In the genomic region with DNA sequence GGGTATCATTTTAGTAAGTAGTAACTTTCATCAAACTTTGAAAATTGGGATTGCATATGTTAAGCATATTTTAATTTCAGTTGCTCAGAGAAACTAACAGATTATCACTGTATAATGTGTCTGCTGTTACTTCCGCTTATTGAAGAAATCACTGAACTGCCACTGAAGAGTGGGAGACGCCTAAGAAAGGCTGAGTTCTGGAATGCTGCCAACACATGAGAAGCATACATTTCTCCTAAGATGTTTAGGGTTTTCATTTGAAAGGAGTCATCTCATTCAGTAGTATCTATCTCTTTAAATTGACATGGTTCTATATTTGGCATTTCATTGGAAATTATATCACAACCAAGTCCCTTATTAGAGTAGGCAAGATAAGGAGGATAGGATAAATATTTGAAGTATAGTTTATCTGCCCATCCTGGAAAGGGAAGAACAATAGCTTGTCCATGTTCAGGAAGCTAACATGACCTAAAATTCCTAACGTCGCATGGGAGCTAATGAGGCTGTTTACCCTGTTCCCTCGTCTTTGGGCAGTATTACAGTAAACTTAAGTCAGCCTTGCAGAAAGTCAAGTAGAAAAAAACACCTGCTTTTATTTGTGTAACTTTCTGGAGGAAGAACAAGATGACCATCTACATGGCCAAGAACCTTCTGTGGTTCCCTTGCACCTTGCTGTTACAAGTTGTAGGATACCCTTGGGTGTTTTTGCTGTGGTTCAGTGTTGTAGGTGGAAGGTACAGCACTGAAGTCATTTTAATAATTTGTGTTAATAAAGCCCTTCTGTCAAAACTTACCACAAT, we compare ENCODE assay signal across 16 cellular contexts.
"Had no signal": no experiment of that assay in that cellular context is flagged by ENCODE, and none has a peak within 500 bp of the region (broad histone marks: within the 10 kb centered on the region; RNA-seq: fewer than 3 reads in every experiment).

No MANE protein-coding gene starts in this region.

- H3K27me3 ChIP-seq: ascending aorta, esophagus muscularis mucosa, left lung, thyroid gland had no signal

- H3K4me1 ChIP-seq: ascending aorta, thyroid gland had no signal

- H3K4me3 ChIP-seq: ascending aorta, esophagus muscularis mucosa, left lung, thyroid gland had no signal

- H3K9me3 ChIP-seq: thyroid gland had no signal

- ATAC-seq: activated CD8-positive, alpha-beta memory T cell treated with anti-CD3 and anti-CD28 coated beads, Interleukin-2, amount 10 ng/mL, durations not matched to agents 7 days and 5 days; left lung; natural killer cell treated with Interleukin-12 subunit alpha and Interleukin-12 subunit beta and Interleukin-15 and Interleukin-18, amount 100 ng/mL, for 72 hours; stimulated activated naive B cell treated with anti-CD40 and anti-IgM and Interleukin-4, amounts not matched to agents 10 μg/mL and 1 μg/mL and 100 μg/mL, for 72 hours had no signal

- H3K36me3 ChIP-seq: ascending aorta, left lung, thyroid gland had no signal

- DNase-seq: activated CD4-positive, alpha-beta memory T cell treated with anti-CD3 and anti-CD28 coated beads for 36 hours; activated CD4-positive, CD25-positive, alpha-beta regulatory T cell treated with anti-CD3 and anti-CD28 coated beads, Interleukin-2, amount 50 U/mL, for 72 hours; activated CD8-positive, alpha-beta memory T cell treated with anti-CD3 and anti-CD28 coated beads, Interleukin-2, amount 10 ng/mL, durations not matched to agents 7 days and 5 days; activated naive CD4-positive, alpha-beta T cell treated with anti-CD3 and anti-CD28 coated beads for 36 hours; activated T-cell treated with anti-CD3 and anti-CD28 coated beads, Interleukin-2, amount 50 U/mL, for 1 hour; hippocampal formation; left lung; mesendoderm; retina; stimulated activated CD4-positive, alpha-beta T cell treated with anti-CD3 and anti-CD28 coated beads, Interleukin-2, amount 100 ng/mL, for 48 hours; stimulated activated naive B cell treated with anti-CD40 and anti-IgM and Interleukin-4, amounts not matched to agents 10 μg/mL and 1 μg/mL and 100 μg/mL, for 72 hours; T-helper 2 cell; thyroid gland had no signal

- H3K27ac ChIP-seq: ascending aorta, esophagus muscularis mucosa, thyroid gland had no signal
